In the genomic region with DNA sequence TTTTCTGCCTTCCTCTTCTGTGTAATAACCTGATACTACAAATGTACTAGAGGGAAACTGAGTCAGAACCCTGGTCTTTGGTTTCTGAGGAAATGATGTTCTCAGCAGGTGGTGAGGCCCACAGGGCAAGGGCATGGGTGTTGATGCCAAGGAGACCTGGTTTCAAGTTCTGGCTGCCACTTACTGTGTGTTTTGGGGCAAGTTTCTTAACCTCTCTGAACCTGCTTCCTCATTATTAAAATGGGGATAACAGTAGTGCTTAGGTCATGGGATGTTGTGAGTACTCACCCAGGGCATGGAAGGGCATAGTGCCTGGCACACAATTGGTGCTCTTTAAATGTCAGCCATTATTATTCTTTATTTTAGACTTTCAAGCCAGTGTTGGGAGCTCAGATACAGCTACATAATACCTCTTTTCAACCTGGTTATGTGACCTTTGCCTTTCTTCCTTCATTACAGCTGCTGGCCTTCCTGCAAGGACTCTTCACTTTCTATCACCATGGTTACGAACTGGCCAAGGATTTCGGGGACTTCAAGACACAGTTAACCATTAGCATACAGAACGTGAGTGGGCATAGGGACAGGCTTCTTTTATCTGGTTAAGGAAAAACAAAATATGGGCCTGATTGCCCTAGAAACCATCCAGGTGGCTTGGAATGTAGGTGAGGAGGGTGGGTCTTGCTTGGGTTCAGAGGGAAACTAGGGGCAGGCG, we compare ENCODE assay signal across 20 cellular contexts.
DNase-seq lines count a peak whose midpoint lies in the region; ATAC-seq and TF ChIP-seq lines count a peak whose summit lies in the region.
"Had no signal": no experiment of that assay in that cellular context is flagged by ENCODE, and none has a peak within 500 bp of the region (broad histone marks: within the 10 kb centered on the region; RNA-seq: fewer than 3 reads in every experiment).

No MANE protein-coding gene starts in this region.

- DNase-seq in HL-60 (ENCODE audit: low read depth in 1 of 2, low spot score in 1 of 2) (no peak), left lung (no peak), progenitor cell of endocrine pancreas (ENCODE audit: low spot score, unreplicated experiment) (no peak), foreskin fibroblast (no peak)
- no peak for DNase-seq in activated T-helper 1 cell treated with anti-CD3 and anti-CD28 coated beads, Interleukin-12 subunit alpha, Interleukin-12 subunit beta, Interleukin-2, Interleukin-4 antibody, amounts not matched to agents 30 ng/mL and 10 ng/mL and 1 ng/mL, durations not matched to agents 14 hours and 24 hours and 36 hours (ENCODE audit: low spot score)
- DNase-seq: activated CD4-positive, alpha-beta T cell treated with anti-CD3 and anti-CD28 coated beads for 4 hours; activated T-cell treated with anti-CD3 and anti-CD28 coated beads, Interleukin-2, amount 50 U/mL, for 72 hours; DND-41; effector CD8-positive, alpha-beta T cell; esophagus squamous epithelium; left colon; NCI-H1417 treated with DMSO at 0.1 percent for 48 hours; NCI-H526 treated with DMSO at 0.1 percent for 48 hours; posterior cingulate gyrus; SHP77 treated with DMSO at 0.1 percent for 48 hours had no signal

- H3K4me3 ChIP-seq in HL-60 (replicated peaks; ENCODE audit: insufficient read depth, low read length) (no peak overlapping the region), left lung (no peak overlapping the region), foreskin fibroblast (ENCODE audit: low read depth in 1 of 2, low read length in 2 of 2) (no peak overlapping the region)
- H3K4me3 ChIP-seq: esophagus squamous epithelium, tibial nerve had no signal

- H3K27ac ChIP-seq in HL-60 (replicated peaks) (peak overlapping the region; percentile 66), left lung (peak overlapping the region; percentile 0 to 62)
- H3K27ac ChIP-seq: tibial nerve had no signal

- ATAC-seq in activated T-helper 17 cell treated with anti-CD3 and anti-CD28 coated beads, Interleukin-2, amount 50 U/mL, for 72 hours (replicated peaks): peak; percentile 38
- ATAC-seq in left lung (no peak), HG02885 (IDR thresholded peaks at IDR 0.05; ENCODE audit: poor library complexity, unreplicated experiment) (no peak)
- ATAC-seq: activated T-cell treated with anti-CD3 and anti-CD28 coated beads, Interleukin-2, amount 50 U/mL, for 72 hours; left colon had no signal

- H3K4me1 Mint-ChIP-seq in activated T-helper 17 cell treated with anti-CD3 and anti-CD28 coated beads, Interleukin-2, amount 50 U/mL, for 72 hours: no peaks in the 10 kb centered on the region
- H3K4me1 Mint-ChIP-seq in progenitor cell of endocrine pancreas (ENCODE audit: low read depth): peaks cover 40% of the 10 kb centered on the region
- peaks cover 5% of the 10 kb centered on the region for H3K4me1 Mint-ChIP-seq in activated T-helper 1 cell treated with anti-CD3 and anti-CD28 coated beads, Interleukin-12 subunit alpha, Interleukin-12 subunit beta, Interleukin-2, Interleukin-4 antibody, amounts not matched to agents 30 ng/mL and 10 ng/mL and 1 ng/mL, durations not matched to agents 14 hours and 24 hours and 36 hours (ENCODE audit: low read depth)

- no peak overlapping the region for H3K27ac Mint-ChIP-seq in activated T-helper 17 cell treated with anti-CD3 and anti-CD28 coated beads, Interleukin-2, amount 50 U/mL, for 72 hours
- H3K27ac Mint-ChIP-seq in progenitor cell of endocrine pancreas: peak overlapping the region; percentile 80
- H3K27ac Mint-ChIP-seq in activated T-helper 1 cell treated with anti-CD3 and anti-CD28 coated beads, Interleukin-12 subunit alpha, Interleukin-12 subunit beta, Interleukin-2, Interleukin-4 antibody, amounts not matched to agents 30 ng/mL and 10 ng/mL and 1 ng/mL, durations not matched to agents 14 hours and 24 hours and 36 hours: no peak overlapping the region
- H3K27ac Mint-ChIP-seq: activated T-cell treated with anti-CD3 and anti-CD28 coated beads, Interleukin-2, amount 50 U/mL, for 72 hours; stimulated activated naive CD8-positive, alpha-beta T cell treated with anti-CD3 and anti-CD28 coated beads, Interleukin-15, Interleukin-2, amounts not matched to agents 100 ng/mL and 50 ng/mL, for 24 hours had no signal

- H3K36me3 ChIP-seq in left lung: peaks cover 0 to 63% of the 10 kb centered on the region in 2 donors

- TF ChIP-seq CTCF in HL-60 (IDR thresholded peaks at IDR 0.05; ENCODE audit: insufficient read depth, low read length): no peak
- no peak for TF ChIP-seq CTCF in left lung (IDR thresholded peaks at IDR 0.05)
- TF ChIP-seq CTCF in progenitor cell of endocrine pancreas (IDR thresholded peaks at IDR 0.05; ENCODE audit: unreplicated experiment): no peak
- TF ChIP-seq CTCF in foreskin fibroblast (IDR thresholded peaks at IDR 0.05; ENCODE audit: low read depth, low read length): no peak

- H3K4me3 Mint-ChIP-seq in activated T-helper 17 cell treated with anti-CD3 and anti-CD28 coated beads, Interleukin-2, amount 50 U/mL, for 72 hours: no peak overlapping the region
- H3K4me3 Mint-ChIP-seq in progenitor cell of endocrine pancreas (ENCODE audit: low read depth): no peak overlapping the region
- H3K4me3 Mint-ChIP-seq in activated T-helper 1 cell treated with anti-CD3 and anti-CD28 coated beads, Interleukin-12 subunit alpha, Interleukin-12 subunit beta, Interleukin-2, Interleukin-4 antibody, amounts not matched to agents 30 ng/mL and 10 ng/mL and 1 ng/mL, durations not matched to agents 14 hours and 24 hours and 36 hours: no peak overlapping the region
- H3K4me3 Mint-ChIP-seq: activated T-cell treated with anti-CD3 and anti-CD28 coated beads, Interleukin-2, amount 50 U/mL, for 72 hours; stimulated activated naive CD8-positive, alpha-beta T cell treated with anti-CD3 and anti-CD28 coated beads, Interleukin-15, Interleukin-2, amounts not matched to agents 100 ng/mL and 50 ng/mL, for 24 hours had no signal

- no peaks in the 10 kb centered on the region for H3K27me3 Mint-ChIP-seq in activated T-helper 17 cell treated with anti-CD3 and anti-CD28 coated beads, Interleukin-2, amount 50 U/mL, for 72 hours
- no peaks in the 10 kb centered on the region for H3K27me3 Mint-ChIP-seq in progenitor cell of endocrine pancreas
- no peaks in the 10 kb centered on the region for H3K27me3 Mint-ChIP-seq in activated T-helper 1 cell treated with anti-CD3 and anti-CD28 coated beads, Interleukin-12 subunit alpha, Interleukin-12 subunit beta, Interleukin-2, Interleukin-4 antibody, amounts not matched to agents 30 ng/mL and 10 ng/mL and 1 ng/mL, durations not matched to agents 14 hours and 24 hours and 36 hours (ENCODE audit: insufficient read depth)
- H3K27me3 Mint-ChIP-seq: stimulated activated naive CD8-positive, alpha-beta T cell treated with anti-CD3 and anti-CD28 coated beads, Interleukin-15, Interleukin-2, amounts not matched to agents 100 ng/mL and 50 ng/mL, for 24 hours had no signal

- peaks cover 40% of the 10 kb centered on the region for H3K36me3 Mint-ChIP-seq in activated T-helper 17 cell treated with anti-CD3 and anti-CD28 coated beads, Interleukin-2, amount 50 U/mL, for 72 hours (ENCODE audit: low read depth)
- H3K36me3 Mint-ChIP-seq in progenitor cell of endocrine pancreas (ENCODE audit: insufficient read depth): peaks cover 19% of the 10 kb centered on the region
- H3K36me3 Mint-ChIP-seq in activated T-helper 1 cell treated with anti-CD3 and anti-CD28 coated beads, Interleukin-12 subunit alpha, Interleukin-12 subunit beta, Interleukin-2, Interleukin-4 antibody, amounts not matched to agents 30 ng/mL and 10 ng/mL and 1 ng/mL, durations not matched to agents 14 hours and 24 hours and 36 hours (ENCODE audit: low read depth): peaks cover 28% of the 10 kb centered on the region

- H3K4me1 ChIP-seq in left lung: peaks cover 0 to 25% of the 10 kb centered on the region in 2 donors
- H3K4me1 ChIP-seq: esophagus squamous epithelium had no signal

- no peaks in the 10 kb centered on the region for H3K27me3 ChIP-seq in HL-60 (ENCODE audit: insufficient read depth, poor library complexity, severe bottlenecking)
- no peaks in the 10 kb centered on the region for H3K27me3 ChIP-seq in left lung
- H3K27me3 ChIP-seq: esophagus squamous epithelium, tibial nerve had no signal

- H3K9me3 Mint-ChIP-seq in activated T-helper 17 cell treated with anti-CD3 and anti-CD28 coated beads, Interleukin-2, amount 50 U/mL, for 72 hours: no peaks in the 10 kb centered on the region
- H3K9me3 Mint-ChIP-seq in progenitor cell of endocrine pancreas (ENCODE audit: low read depth): no peaks in the 10 kb centered on the region
- no peaks in the 10 kb centered on the region for H3K9me3 Mint-ChIP-seq in activated T-helper 1 cell treated with anti-CD3 and anti-CD28 coated beads, Interleukin-12 subunit alpha, Interleukin-12 subunit beta, Interleukin-2, Interleukin-4 antibody, amounts not matched to agents 30 ng/mL and 10 ng/mL and 1 ng/mL, durations not matched to agents 14 hours and 24 hours and 36 hours
- H3K9me3 Mint-ChIP-seq: activated naive CD4-positive, alpha-beta T cell treated with anti-CD3 and anti-CD28 coated beads, Interleukin-2, amount 50 U/mL, for 72 hours; activated T-cell treated with anti-CD3 and anti-CD28 coated beads, Interleukin-2, amount 50 U/mL, for 72 hours; stimulated activated naive CD8-positive, alpha-beta T cell treated with anti-CD3 and anti-CD28 coated beads, Interleukin-15, Interleukin-2, amounts not matched to agents 100 ng/mL and 50 ng/mL, for 24 hours had no signal

- intact Hi-C loops in left lung (cut with DNase I): no loop called here
- intact Hi-C loops in activated T-helper 1 cell treated with anti-CD3 and anti-CD28 coated beads, Interleukin-12 subunit alpha, Interleukin-12 subunit beta, Interleukin-2, Interleukin-4 antibody, amounts not matched to agents 30 ng/mL and 10 ng/mL and 1 ng/mL, durations not matched to agents 14 hours and 24 hours and 36 hours (cut with micrococcal nuclease): no loop called here

- no peaks in the 10 kb centered on the region for H3K9me3 ChIP-seq in left lung
- H3K9me3 ChIP-seq: esophagus squamous epithelium, tibial nerve had no signal
